Comparison of ENCODE assay signal across 20 cellular contexts in genomic region chr2:36701391-36701795, GRCh38. TPM values are rescaled to one million over a fixed set of nuclear protein-coding genes. Genes with fewer than 3 reads are reported as not detected.
A peak's percentile ranks its signal among the peaks of the same experiment; 100 is the strongest.
DNase-seq lines count a peak whose midpoint lies in the region; ATAC-seq and TF ChIP-seq lines count a peak whose summit lies in the region.
"Had no signal": no experiment of that assay in that cellular context is flagged by ENCODE, and none has a peak within 500 bp of the region (broad histone marks: within the 10 kb centered on the region; RNA-seq: fewer than 3 reads in every experiment).

No MANE protein-coding gene starts in this region.

- no peak overlapping the region for H3K4me2 ChIP-seq in mesenchymal stem cell (ENCODE audit: low read length, poor library complexity, severe bottlenecking)
- H3K4me2 ChIP-seq in osteoblast (ENCODE audit: insufficient read depth, low read length) = no peak overlapping the region

- H3K4me3 ChIP-seq in Panc1 (ENCODE audit: low read depth in 2 of 2, low read length in 2 of 2) (no peak overlapping the region), mesenchymal stem cell (ENCODE audit: insufficient read depth in 1 of 2, low read depth in 1 of 2, low read length in 2 of 2) (no peak overlapping the region), osteoblast (ENCODE audit: insufficient read depth, low read length) (no peak overlapping the region)
- H3K4me3 ChIP-seq: adrenal gland, SK-N-MC, skin epidermis, uterus had no signal

- peak; percentile 46; the same call in 1 of the 2 replicates for ATAC-seq in Panc1

- H2BK120ac ChIP-seq in mesenchymal stem cell (ENCODE audit: low read depth, low read length) = no peak overlapping the region

- CTCF ChIA-PET in Panc1 (lab: Charles Lee) = no interaction called here
- CTCF ChIA-PET in activated naive CD4-positive, alpha-beta T cell treated with anti-CD3 and anti-CD28 coated beads, Interleukin-2, amount 10 ng/mL, durations not matched to agents 7 days and 5 days (lab: Charles Lee) = no interaction called here

- H4K91ac ChIP-seq in mesenchymal stem cell (ENCODE audit: low read length) = no peak overlapping the region

- H3K23ac ChIP-seq in mesenchymal stem cell (ENCODE audit: low read length in 2 of 2) = no peak overlapping the region

- peaks cover 6% of the 10 kb centered on the region for H3K79me2 ChIP-seq in osteoblast (ENCODE audit: insufficient read depth, low read length)

- peaks cover 32% of the 10 kb centered on the region for H3K4me1 ChIP-seq in Panc1 (ENCODE audit: control insufficient read depth, insufficient read depth, low read length)
- H3K4me1 ChIP-seq in mesenchymal stem cell (ENCODE audit: control insufficient read depth, insufficient read depth, low read depth, low read length) = peaks cover 2% of the 10 kb centered on the region
- H3K4me1 ChIP-seq in osteoblast (ENCODE audit: insufficient read depth, low read length) = peaks cover 43% of the 10 kb centered on the region
- H3K4me1 ChIP-seq: uterus had no signal

- no TSS peak for BruUV-seq in Panc1 (replicated peaks; lab: Mats Ljungman, UMichigan)

- peak; percentile 68 for DNase-seq in ELR (ENCODE audit: low read depth)
- no peak for DNase-seq in Panc1 (ENCODE audit: low read depth, low spot score)
- DNase-seq in endothelial cell (ENCODE audit: low spot score) = no peak
- no peak for DNase-seq in mesenchymal stem cell
- DNase-seq in iPS-NIHi11 (ENCODE audit: low spot score) = no peak
- no peak for DNase-seq in central memory CD4-positive, alpha-beta T cell
- no peak for DNase-seq in activated naive CD4-positive, alpha-beta T cell treated with anti-CD3 and anti-CD28 coated beads, Interleukin-2, amount 10 ng/mL, durations not matched to agents 7 days and 5 days
- no peak for DNase-seq in osteoblast (ENCODE audit: insufficient read length, low spot score, missing footprints)
- DNase-seq: activated CD4-positive, alpha-beta T cell treated with anti-CD3 and anti-CD28 coated beads, Interleukin-2, amount 50 U/mL, for 48 hours; activated T-cell treated with anti-CD3 and anti-CD28 coated beads, Interleukin-2, amount 50 U/mL, for 48 hours; adrenal gland; AML-193; midbrain; NCI-H1092; nucleus accumbens; stimulated activated naive CD4-positive, alpha-beta T cell treated with Interleukin-2 at 50 U/mL for 16 hours; uterus had no signal

- no peak overlapping the region for H2BK15ac ChIP-seq in mesenchymal stem cell (ENCODE audit: low read depth, poor library complexity, severe bottlenecking)

- no peak overlapping the region for H3K27ac Mint-ChIP-seq in endothelial cell (ENCODE audit: unreplicated experiment)
- no peak overlapping the region for H3K27ac Mint-ChIP-seq in activated naive CD4-positive, alpha-beta T cell treated with anti-CD3 and anti-CD28 coated beads, Interleukin-2, amount 10 ng/mL, durations not matched to agents 7 days and 5 days
- H3K27ac Mint-ChIP-seq: IgD-negative memory B cell had no signal

- H3K9me3 ChIP-seq in Panc1 (ENCODE audit: control insufficient read depth, insufficient read depth, low read depth, low read length) (no peaks in the 10 kb centered on the region), mesenchymal stem cell (ENCODE audit: control insufficient read depth, low read length) (no peaks in the 10 kb centered on the region), osteoblast (ENCODE audit: low read depth, low read length) (no peaks in the 10 kb centered on the region)
- H3K9me3 ChIP-seq: adrenal gland, uterus had no signal

- H3K9me3 Mint-ChIP-seq in endothelial cell (ENCODE audit: unreplicated experiment) = no peaks in the 10 kb centered on the region
- no peaks in the 10 kb centered on the region for H3K9me3 Mint-ChIP-seq in activated naive CD4-positive, alpha-beta T cell treated with anti-CD3 and anti-CD28 coated beads, Interleukin-2, amount 10 ng/mL, durations not matched to agents 7 days and 5 days

- TF ChIP-seq CTCF in Panc1 (IDR thresholded peaks at IDR 0.05) (no peak), endothelial cell (IDR thresholded peaks at IDR 0.05; ENCODE audit: unreplicated experiment) (peak; percentile 30), osteoblast (IDR thresholded peaks at IDR 0.05; ENCODE audit: extremely low read depth, low read depth, low read length) (no peak)

- H3K27me3 ChIP-seq in Panc1 (ENCODE audit: control insufficient read depth, insufficient read depth, low read length) (no peaks in the 10 kb centered on the region), mesenchymal stem cell (ENCODE audit: control insufficient read depth in 1 of 2, insufficient read depth in 1 of 2, low read length in 2 of 2) (no peaks in the 10 kb centered on the region), osteoblast (ENCODE audit: insufficient read depth, low read length) (no peaks in the 10 kb centered on the region)
- H3K27me3 ChIP-seq: adrenal gland, uterus had no signal

- intact Hi-C loops in Panc1 (cut with micrococcal nuclease; ENCODE audit: unreplicated experiment) = no loop called here

- no peak overlapping the region for H2AFZ ChIP-seq in mesenchymal stem cell (ENCODE audit: low read depth, low read length)
- H2AFZ ChIP-seq in osteoblast (ENCODE audit: low read length) = no peak overlapping the region

- H3K36me3 ChIP-seq in Panc1 (ENCODE audit: control insufficient read depth, insufficient read depth, low read length) = no peaks in the 10 kb centered on the region
- no peaks in the 10 kb centered on the region for H3K36me3 ChIP-seq in mesenchymal stem cell (ENCODE audit: control insufficient read depth in 1 of 2, insufficient read depth in 2 of 2, low read depth in 1 of 2, low read length in 2 of 2)
- H3K36me3 ChIP-seq in osteoblast (ENCODE audit: insufficient read depth, low read length) = no peaks in the 10 kb centered on the region
- H3K36me3 ChIP-seq: adrenal gland, uterus had no signal

- H3K27me3 Mint-ChIP-seq in endothelial cell (ENCODE audit: unreplicated experiment) = no peaks in the 10 kb centered on the region
- peaks cover 5% of the 10 kb centered on the region for H3K27me3 Mint-ChIP-seq in activated naive CD4-positive, alpha-beta T cell treated with anti-CD3 and anti-CD28 coated beads, Interleukin-2, amount 10 ng/mL, durations not matched to agents 7 days and 5 days
- H3K27me3 Mint-ChIP-seq: IgD-negative memory B cell had no signal

- no peak overlapping the region for H4K8ac ChIP-seq in mesenchymal stem cell (ENCODE audit: low read length)

- no peak overlapping the region for H2AK5ac ChIP-seq in mesenchymal stem cell (ENCODE audit: low read length, severe bottlenecking)

- no peaks in the 10 kb centered on the region for H4K20me1 ChIP-seq in osteoblast (ENCODE audit: insufficient read depth, low read length)

- no peak overlapping the region for H3K9ac ChIP-seq in mesenchymal stem cell (ENCODE audit: low read length)

- H2BK5ac ChIP-seq in mesenchymal stem cell (ENCODE audit: low read depth, low read length, poor library complexity, severe bottlenecking) = no peak overlapping the region

- H3K4me1 Mint-ChIP-seq in endothelial cell (ENCODE audit: unreplicated experiment) = peaks cover 17% of the 10 kb centered on the region
- H3K4me1 Mint-ChIP-seq in activated naive CD4-positive, alpha-beta T cell treated with anti-CD3 and anti-CD28 coated beads, Interleukin-2, amount 10 ng/mL, durations not matched to agents 7 days and 5 days = no peaks in the 10 kb centered on the region
- H3K4me1 Mint-ChIP-seq: IgD-negative memory B cell had no signal

- no peak overlapping the region for H3K18ac ChIP-seq in mesenchymal stem cell (ENCODE audit: low read depth in 1 of 2, low read length in 2 of 2)

- H3K27ac ChIP-seq in Panc1 (ENCODE audit: low read length) (peak overlapping the region; percentile 36), mesenchymal stem cell (ENCODE audit: low read length, poor library complexity, severe bottlenecking) (peak overlapping the region; percentile 19), osteoblast (ENCODE audit: low read depth, low read length) (no peak overlapping the region)
- H3K27ac ChIP-seq: adrenal gland, SK-N-MC, uterus had no signal

- H2BK12ac ChIP-seq in mesenchymal stem cell (ENCODE audit: low read length in 2 of 2) = no peak overlapping the region

- in situ Hi-C loops in Panc1 (cut with HindIII; ENCODE audit: low pct_unique_long_range_greater_than_20kb, low sequenced_read_pairs) = no loop called here

- POLR2A ChIA-PET in Panc1 (lab: Charles Lee) = no interaction called here

- no peak overlapping the region for H3K4me3 Mint-ChIP-seq in endothelial cell (ENCODE audit: unreplicated experiment)
- no peak overlapping the region for H3K4me3 Mint-ChIP-seq in activated naive CD4-positive, alpha-beta T cell treated with anti-CD3 and anti-CD28 coated beads, Interleukin-2, amount 10 ng/mL, durations not matched to agents 7 days and 5 days
- H3K4me3 Mint-ChIP-seq: IgD-negative memory B cell had no signal

- no peak overlapping the region for H3K4ac ChIP-seq in mesenchymal stem cell (ENCODE audit: low read depth in 1 of 2, low read length in 2 of 2)

- WGBS in mesenchymal stem cell = 46% methylated on average over 5 of the region's 5 CpGs

- H3K79me1 ChIP-seq in mesenchymal stem cell (replicated peaks; ENCODE audit: low read length, poor library complexity, severe bottlenecking) = no peaks in the 10 kb centered on the region

- no peak overlapping the region for H3K14ac ChIP-seq in mesenchymal stem cell (ENCODE audit: low read length in 2 of 2)

- no peaks in the 10 kb centered on the region for H3K36me3 Mint-ChIP-seq in endothelial cell (ENCODE audit: low read depth, unreplicated experiment)
- H3K36me3 Mint-ChIP-seq in activated naive CD4-positive, alpha-beta T cell treated with anti-CD3 and anti-CD28 coated beads, Interleukin-2, amount 10 ng/mL, durations not matched to agents 7 days and 5 days = no peaks in the 10 kb centered on the region
- H3K36me3 Mint-ChIP-seq: IgD-negative memory B cell had no signal

RNA-seq across cellular contexts. Expression of gene VIT, which starts 4.9 kb away (rescaled TPM):
- total RNA-seq in Panc1 (2021; ENCODE audit: unreplicated experiment) (0.77 TPM), endothelial cell (ENCODE audit: unreplicated experiment) (3.6 TPM), osteoblast (27.7 and 31.1 TPM in 2 replicates)
- polyA plus RNA-seq in Panc1 (2012; ENCODE audit: insufficient read length) = 0.62 TPM
- polyA plus RNA-seq in mesenchymal stem cell (2013, experiment 1 of 2) = not detected
- polyA plus RNA-seq in mesenchymal stem cell (2013, experiment 2 of 2) = not detected
